In the genomic region with DNA sequence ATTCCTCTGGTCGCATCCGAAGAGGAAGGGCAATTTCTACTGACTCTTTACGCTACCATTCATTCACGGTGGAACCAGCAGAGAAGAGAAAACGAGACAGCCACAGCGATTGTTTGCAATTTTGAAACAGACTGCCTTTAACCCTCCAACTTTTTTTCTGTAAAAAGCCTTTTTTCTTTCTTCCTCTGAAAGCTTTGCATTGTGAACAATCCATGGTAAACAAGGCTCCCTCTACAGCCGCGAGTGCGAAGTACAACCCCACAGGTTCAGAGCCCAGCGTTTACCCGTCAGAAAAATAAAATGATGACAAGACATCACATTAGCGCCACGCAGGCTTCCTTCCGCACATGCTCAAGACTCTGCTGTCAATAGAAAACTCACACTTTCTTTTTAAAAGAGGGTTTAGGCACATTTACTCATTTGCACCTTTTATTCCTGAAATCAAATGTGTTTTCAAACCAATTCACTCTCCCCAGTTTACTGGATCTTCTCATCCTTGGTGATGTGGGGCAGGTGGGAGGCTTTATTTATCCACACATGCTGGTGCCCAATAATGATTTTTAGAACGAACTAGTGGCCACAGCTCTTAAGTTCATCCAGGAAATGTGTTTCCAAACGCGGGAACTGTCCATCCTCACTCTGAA, we compare ENCODE assay signal across 8 cellular contexts.
DNase-seq lines count a peak whose midpoint lies in the region; FAIRE-seq and TF ChIP-seq lines count a peak whose summit lies in the region.

No MANE protein-coding gene starts in this region.

- no peak overlapping the region for H2BK20ac ChIP-seq in H1 (ENCODE audit: low read length)

- H2BK15ac ChIP-seq in H1 (ENCODE audit: low read length): no peak overlapping the region

- H3K79me1 ChIP-seq in H1 (ENCODE audit: low read depth, low read length): peaks cover 8% of the 10 kb centered on the region

- TF ChIP-seq CTCF in H1 (IDR thresholded peaks at IDR 0.05; ENCODE audit: control extremely low read depth in 1 of 3, insufficient read depth in 1 of 3, low read depth in 1 of 3, low read length in 3 of 3): peak; percentile 55 to 68 (median 65)

- H3K56ac ChIP-seq in H1 (replicated peaks; ENCODE audit: insufficient read length, low read depth, low read length): no peak overlapping the region

- H2AFZ ChIP-seq in H1 (ENCODE audit: low read length): no peak overlapping the region

- peaks cover 7 to 8% of the 10 kb centered on the region in 2 experiments for H4K20me1 ChIP-seq in H1 (replicated peaks in 1 of 2; ENCODE audit: control insufficient read depth in 1 of 2, insufficient read depth in 2 of 2, low read length in 2 of 2)

- peaks cover 11 to 14% (median 13%) of the 10 kb centered on the region in 4 experiments for H3K4me1 ChIP-seq in H1 (replicated peaks in 1 of 4; ENCODE audit: control insufficient read depth in 3 of 4, insufficient read depth in 4 of 4, low read length in 3 of 4)
- peaks cover 28% of the 10 kb centered on the region for H3K4me1 ChIP-seq in mesodermal cell (ENCODE audit: control insufficient read depth, insufficient read depth, low read length, poor library complexity, severe bottlenecking)

- peak; percentile 41 to 50; a peak in 3 of 4 replicates for TF ChIP-seq RAD21 in H1 (IDR thresholded peaks at IDR 0.05 in 1 of 2, conservative IDR thresholded peaks at IDR 0.05 in 1 of 2; ENCODE audit: low read depth in 2 of 2, low read length in 2 of 2)

- no peak overlapping the region for H3K18ac ChIP-seq in H1 (ENCODE audit: extremely low read depth, low read length)

- H4K5ac ChIP-seq in H1 (ENCODE audit: insufficient read length, low read depth, low read length): peak overlapping the region; percentile 51

- no peak overlapping the region; a peak in 1 of 7 replicates for H3K9ac ChIP-seq in H1 (replicated peaks in 1 of 4; ENCODE audit: extremely low read depth in 1 of 4, low read depth in 3 of 4, low read length in 3 of 4)

- DNase-seq in activated gamma-delta T cell treated with Interleukin-2 at 50 U/mL for 16 hours (peak; percentile 79), activated gamma-delta T cell (lab: John Stamatoyannopoulos, UW) (no peak), HT1080 (ENCODE audit: low read depth) (peak; percentile 86), NOMO-1 (lab: John Stamatoyannopoulos, UW; ENCODE audit: unreplicated experiment in 2 of 2) (peak; percentile 64 to 83), H1 (ENCODE audit: low read depth in 1 of 2, low spot score in 2 of 2) (peak in 1 of 2 experiments; percentile 70)
- DNase-seq in activated CD8-positive, alpha-beta memory T cell treated with anti-CD3 and anti-CD28 coated beads for 1 hour (ENCODE audit: extremely low read depth in 1 of 2, low read depth in 1 of 2): peak; percentile 64 to 65
- peak; percentile 68 for DNase-seq in stimulated activated CD8-positive, alpha-beta memory T cell treated with anti-CD3 and anti-CD28 coated beads, Interleukin-15, amount 100 ng/mL, for 1 hour (ENCODE audit: low read depth)

- peaks cover 8% of the 10 kb centered on the region; the same call in 1 of the 2 replicates for H3K23me2 ChIP-seq in H1 (ENCODE audit: low read depth, low read length)

- no peak overlapping the region for H3K23ac ChIP-seq in H1 (ENCODE audit: insufficient read length)

- peak overlapping the region; percentile 71 to 90 (median 82) for H3K4me3 ChIP-seq in H1 (ENCODE audit: extremely low read depth in 1 of 4, insufficient read depth in 2 of 4, low read depth in 3 of 4, low read length in 4 of 4)
- H3K4me3 ChIP-seq in mesodermal cell (ENCODE audit: extremely low read depth, insufficient read depth, low read length, poor library complexity, severe bottlenecking): peak overlapping the region; percentile 84

- H2BK12ac ChIP-seq in H1 (ENCODE audit: low read depth, low read length): no peak overlapping the region

- no peak overlapping the region for H3K14ac ChIP-seq in H1 (ENCODE audit: insufficient read length)

- peak; percentile 71 for FAIRE-seq in H1 (lab: Jason Lieb, UNC)

- POLR2A ChIA-PET in H1 (lab: Charles Lee; ENCODE audit: partially characterized antibody): interaction anchor here (0.6 to 2.9 kb wide), 6 partner anchors 9 to 279 kb away, joined by 3 to 9 read pairs (median 3); no protein-coding TSS in a partner anchor

- H3K4ac ChIP-seq in H1 (replicated peaks; ENCODE audit: insufficient read length, low read depth, low read length): no peak overlapping the region

- peaks cover 7 to 18% of the 10 kb centered on the region in 2 experiments; a peak in 3 of 4 replicates for H3K79me2 ChIP-seq in H1 (ENCODE audit: control insufficient read depth in 1 of 2, insufficient read depth in 2 of 2, low read length in 2 of 2)

- WGBS in H1 (ENCODE audit: extremely low coverage in 1 of 2, insufficient coverage in 1 of 2, insufficient read length in 1 of 2, insufficient replicate concordance in 2 of 2, low coverage in 1 of 2, low lambda C conversion rate in 2 of 2, missing lambda C conversion rate in 1 of 2), 2 experiments: 9% methylated on average over 17 of the region's 17 CpGs; no CpG with 5 or more reads in 1 of the 2 experiments
- WGBS in mesodermal cell (ENCODE audit: insufficient coverage in 2 of 2), 2 experiments: 10 to 11% methylated on average over 16 to 17 of the region's 17 CpGs

- H2BK120ac ChIP-seq in H1 (replicated peaks; ENCODE audit: low read depth, low read length): no peak overlapping the region

- no peak overlapping the region for H2BK5ac ChIP-seq in H1 (ENCODE audit: low read depth, low read length)

- no peaks in the 10 kb centered on the region for H3K36me3 ChIP-seq in H1 (ENCODE audit: control insufficient read depth in 2 of 4, insufficient read depth in 4 of 4, low read length in 3 of 4)
- no peaks in the 10 kb centered on the region for H3K36me3 ChIP-seq in mesodermal cell (ENCODE audit: control insufficient read depth, insufficient read depth, low read length)

- no peak for TF ChIP-seq EP300 in H1 (IDR thresholded peaks at IDR 0.05; ENCODE audit: borderline replicate concordance in 1 of 2, low read depth in 2 of 2, low read length in 2 of 2)

- 0 out of 3 replicates have a peak, but pooled peaks of 1 of the 2 experiments have one; percentile 4 for TF ChIP-seq POLR2A in H1 (IDR thresholded peaks at IDR 0.05; ENCODE audit: control extremely low read depth in 1 of 2, low read depth in 2 of 2, low read length in 2 of 2)

- H3K4me2 ChIP-seq in H1 (ENCODE audit: insufficient read depth in 1 of 2, low read depth in 2 of 2, low read length in 2 of 2): peak overlapping the region; percentile 80 to 94

- no peak overlapping the region for H4K8ac ChIP-seq in H1 (ENCODE audit: extremely low read depth, insufficient read depth, low read length)

- H2AK5ac ChIP-seq in H1 (ENCODE audit: low read depth, low read length): no peak overlapping the region

- H3K27ac ChIP-seq in H1 (ENCODE audit: low read depth, low read length): no peak overlapping the region
- H3K27ac ChIP-seq in mesodermal cell (ENCODE audit: low read depth, low read length, severe bottlenecking): peak overlapping the region; percentile 87

- peak overlapping the region; percentile 22 for H4K91ac ChIP-seq in H1 (replicated peaks; ENCODE audit: insufficient read length, low read length)

- H3K27me3 ChIP-seq in H1 (replicated peaks in 1 of 4; ENCODE audit: control insufficient read depth in 3 of 4, extremely low read depth in 1 of 4, insufficient read depth in 3 of 4, low read length in 3 of 4): no peaks in the 10 kb centered on the region

- H3K9me3 ChIP-seq in H1 (ENCODE audit: insufficient read depth in 2 of 2, low read depth in 1 of 2, low read length in 1 of 2): peaks cover 0 to 4% of the 10 kb centered on the region in 2 experiments; a peak in 1 of 4 replicates
- no peaks in the 10 kb centered on the region for H3K9me3 ChIP-seq in mesodermal cell (ENCODE audit: control insufficient read depth, low read length)

- CTCF ChIA-PET in H1 (lab: Charles Lee; ENCODE audit: partially characterized antibody): interaction anchor here (0.6 to 2.4 kb wide), 23 partner anchors 8 to 177 kb away, joined by 3 to 32 read pairs (median 4); no protein-coding TSS in a partner anchor

TF ChIP-seq in H1, 55 proteins besides CTCF, POLR2A, EP300 and RAD21 (continues in another document):
- TF ChIP-seq, protein P1, sequence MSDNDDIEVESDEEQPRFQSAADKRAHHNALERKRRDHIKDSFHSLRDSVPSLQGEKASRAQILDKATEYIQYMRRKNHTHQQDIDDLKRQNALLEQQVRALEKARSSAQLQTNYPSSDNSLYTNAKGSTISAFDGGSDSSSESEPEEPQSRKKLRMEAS (IDR thresholded peaks at IDR 0.05): no peak
- TF ChIP-seq HDAC6 (IDR thresholded peaks at IDR 0.05; ENCODE audit: low read depth, low read length) (no peak), POLR2AphosphoS5 (IDR thresholded peaks at IDR 0.05; ENCODE audit: low read depth, low read length) (no peak), CBX8 (IDR thresholded peaks at IDR 0.05; ENCODE audit: borderline replicate concordance, low read depth, low read length) (no peak), YY1 (IDR thresholded peaks at IDR 0.05; ENCODE audit: low read depth, low read length) (no peak), SRF (IDR thresholded peaks at IDR 0.05; ENCODE audit: low read depth, low read length) (no peak), MAFK (IDR thresholded peaks at IDR 0.05; ENCODE audit: low read depth, low read length) (no peak), TBP (IDR thresholded peaks at IDR 0.05; ENCODE audit: low read depth, low read length) (no peak), JUND (IDR thresholded peaks at IDR 0.05; ENCODE audit: low read length) (no peak), SP2 (IDR thresholded peaks at IDR 0.05; ENCODE audit: low read length) (no peak), RXRA (IDR thresholded peaks at IDR 0.05; ENCODE audit: insufficient read depth, low read depth, low read length) (no peak), NRF1 (IDR thresholded peaks at IDR 0.05; ENCODE audit: low read depth, low read length) (no peak), ZNF274 (IDR thresholded peaks at IDR 0.05; ENCODE audit: borderline replicate concordance, extremely low read depth, low read length) (no peak), SIRT6 (IDR thresholded peaks at IDR 0.05; ENCODE audit: low read length) (no peak), BRCA1 (IDR thresholded peaks at IDR 0.05; ENCODE audit: low read depth, low read length) (no peak), CHD2 (IDR thresholded peaks at IDR 0.05; ENCODE audit: low read length) (no peak)
- TF ChIP-seq, protein P2, sequence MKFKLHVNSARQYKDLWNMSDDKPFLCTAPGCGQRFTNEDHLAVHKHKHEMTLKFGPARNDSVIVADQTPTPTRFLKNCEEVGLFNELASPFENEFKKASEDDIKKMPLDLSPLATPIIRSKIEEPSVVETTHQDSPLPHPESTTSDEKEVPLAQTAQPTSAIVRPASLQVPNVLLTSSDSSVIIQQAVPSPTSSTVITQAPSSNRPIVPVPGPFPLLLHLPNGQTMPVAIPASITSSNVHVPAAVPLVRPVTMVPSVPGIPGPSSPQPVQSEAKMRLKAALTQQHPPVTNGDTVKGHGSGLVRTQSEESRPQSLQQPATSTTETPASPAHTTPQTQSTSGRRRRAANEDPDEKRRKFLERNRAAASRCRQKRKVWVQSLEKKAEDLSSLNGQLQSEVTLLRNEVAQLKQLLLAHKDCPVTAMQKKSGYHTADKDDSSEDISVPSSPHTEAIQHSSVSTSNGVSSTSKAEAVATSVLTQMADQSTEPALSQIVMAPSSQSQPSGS (IDR thresholded peaks at IDR 0.05; ENCODE audit: low read length): no peak
